In genomic region chr7:92614586-92615237, GRCh38 we compare ENCODE assay signal across 1 cellular context.
TF ChIP-seq lines count a peak whose summit lies in the region.

No MANE protein-coding gene starts in this region.

TF ChIP-seq in HEK293, 187 proteins besides CTCF, POLR2A, EP300 and RAD21 (continued from another document):
- TF ChIP-seq ZNF398 (tag by site-specific recombination; IDR thresholded peaks at IDR 0.05) (peak; percentile 40; the same call in 1 of the 2 replicates), ZNF664 (tag by site-specific recombination; IDR thresholded peaks at IDR 0.05) (no peak), PRDM6 (tag by site-specific recombination; IDR thresholded peaks at IDR 0.05) (no peak), ZNF366 (tag by site-specific recombination; conservative IDR thresholded peaks at IDR 0.05) (0 out of 2 replicates have a peak, but pooled peaks have one; percentile 11), MEIS1 (CRISPR knock-in tag; IDR thresholded peaks at IDR 0.05; ENCODE audit: borderline replicate concordance) (no peak), ZNF140 (tag by site-specific recombination; IDR thresholded peaks at IDR 0.05) (no peak), TSHZ1 (tag by site-specific recombination; IDR thresholded peaks at IDR 0.05; ENCODE audit: borderline replicate concordance) (no peak), ZSCAN4 (tag by site-specific recombination; IDR thresholded peaks at IDR 0.05) (peak; percentile 96), GFI1B (tag by site-specific recombination; IDR thresholded peaks at IDR 0.05) (peak; percentile 42; the same call in 1 of the 2 replicates), ZNF776 (tag by site-specific recombination; IDR thresholded peaks at IDR 0.05; ENCODE audit: borderline replicate concordance) (no peak), BCL6B (tag by site-specific recombination; IDR thresholded peaks at IDR 0.05) (no peak), ZNF488 (tag by site-specific recombination; IDR thresholded peaks at IDR 0.05) (no peak), ZFP69B (tag by site-specific recombination; IDR thresholded peaks at IDR 0.05) (no peak), ZNF692 (tag by site-specific recombination; IDR thresholded peaks at IDR 0.05) (peak; percentile 60; the same call in 1 of the 2 replicates), ZNF24 (tag by site-specific recombination; IDR thresholded peaks at IDR 0.05) (no peak), ZNF629 (tag by site-specific recombination; IDR thresholded peaks at IDR 0.05) (peak; percentile 62), ZBTB17 (tag by site-specific recombination; IDR thresholded peaks at IDR 0.05) (0 out of 2 replicates have a peak, but pooled peaks have one; percentile 38), WT1 (tag by site-specific recombination; IDR thresholded peaks at IDR 0.05) (no peak), ZFP37 (tag by site-specific recombination; IDR thresholded peaks at IDR 0.05) (peak; percentile 65; the same call in 1 of the 2 replicates), ZEB2 (tag by site-specific recombination; IDR thresholded peaks at IDR 0.05) (no peak), PBX3 (CRISPR knock-in tag; IDR thresholded peaks at IDR 0.05) (no peak), ZNF610 (tag by site-specific recombination; IDR thresholded peaks at IDR 0.05; ENCODE audit: borderline replicate concordance) (no peak), ZBTB1 (tag by site-specific recombination; IDR thresholded peaks at IDR 0.05) (no peak), EGR2 (tag by site-specific recombination; IDR thresholded peaks at IDR 0.05; ENCODE audit: low read depth) (no peak), ZNF704 (tag by site-specific recombination; IDR thresholded peaks at IDR 0.05) (no peak), ZNF76 (tag by site-specific recombination; IDR thresholded peaks at IDR 0.05; ENCODE audit: borderline replicate concordance, low read depth) (no peak), GLIS1 (tag by site-specific recombination; IDR thresholded peaks at IDR 0.05) (peak; percentile 13; the same call in 1 of the 2 replicates), GLI4 (tag by site-specific recombination; IDR thresholded peaks at IDR 0.05) (0 out of 2 replicates have a peak, but pooled peaks have one; percentile 44), ZNF292 (tag by site-specific recombination; IDR thresholded peaks at IDR 0.05; ENCODE audit: borderline replicate concordance, low read depth) (no peak), FEZF1 (tag by site-specific recombination; IDR thresholded peaks at IDR 0.05) (no peak), ZNF157 (tag by site-specific recombination; IDR thresholded peaks at IDR 0.05) (no peak), ZNF362 (tag by site-specific recombination; IDR thresholded peaks at IDR 0.05) (no peak)
